19 cellular contexts compared by ENCODE assay signal in the genomic region with DNA sequence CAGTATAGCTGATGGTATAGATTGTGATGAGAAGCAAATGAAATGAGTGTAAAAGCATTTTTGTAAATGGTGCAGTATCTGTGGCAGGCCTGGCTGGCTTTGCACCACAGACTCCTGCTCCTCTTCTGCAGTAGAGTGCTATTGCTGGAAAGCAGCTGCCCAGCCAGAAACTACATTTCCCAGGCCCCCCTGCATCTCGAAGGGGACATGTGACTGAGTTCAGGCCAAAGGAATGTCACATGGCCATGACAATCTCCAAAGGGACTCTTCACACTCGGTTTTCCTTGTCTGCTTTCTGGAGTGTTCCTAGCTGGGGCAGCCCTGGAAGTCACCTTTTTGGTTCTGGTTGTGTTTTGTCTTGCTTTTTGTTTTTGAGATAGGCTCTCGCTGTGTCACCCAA.
"Had no signal": no experiment of that assay in that cellular context is flagged by ENCODE, and none has a peak within 500 bp of the region (broad histone marks: within the 10 kb centered on the region; RNA-seq: fewer than 3 reads in every experiment).

No MANE protein-coding gene starts in this region.

- H3K4me3 ChIP-seq: coronary artery, esophagus squamous epithelium, right atrium auricular region, tibial nerve, uterus had no signal

- H3K9me3 ChIP-seq: esophagus squamous epithelium, right atrium auricular region, tibial nerve, uterus had no signal

- H3K27me3 Mint-ChIP-seq: activated B cell treated with CpG ODN at 0.5 μM for 24 hours; activated CD4-positive, alpha-beta T cell treated with anti-CD3 and anti-CD28 coated beads, Interleukin-2, amount 10 ng/mL, durations not matched to agents 24 days and 14 days; activated naive CD8-positive, alpha-beta T cell treated with anti-CD3 and anti-CD28 coated beads, Interleukin-2, amount 10 ng/mL, durations not matched to agents 7 days and 5 days; brain; central memory CD8-positive, alpha-beta T cell; progenitor cell of endocrine pancreas had no signal

- H3K36me3 ChIP-seq: uterus had no signal

- H3K4me1 Mint-ChIP-seq: activated B cell treated with CpG ODN at 0.5 μM for 24 hours; activated naive CD8-positive, alpha-beta T cell treated with anti-CD3 and anti-CD28 coated beads, Interleukin-2, amount 10 ng/mL, durations not matched to agents 7 days and 5 days had no signal

- H3K36me3 Mint-ChIP-seq: brain had no signal

- H3K4me3 Mint-ChIP-seq: activated B cell treated with CpG ODN at 0.5 μM for 24 hours; activated CD4-positive, alpha-beta T cell treated with anti-CD3 and anti-CD28 coated beads, Interleukin-2, amount 10 ng/mL, durations not matched to agents 24 days and 14 days; activated naive CD8-positive, alpha-beta T cell treated with anti-CD3 and anti-CD28 coated beads, Interleukin-2, amount 10 ng/mL, durations not matched to agents 7 days and 5 days; brain; central memory CD8-positive, alpha-beta T cell; immature natural killer cell had no signal

- H3K9me3 Mint-ChIP-seq: activated B cell treated with CpG ODN at 0.5 μM for 24 hours; activated naive CD8-positive, alpha-beta T cell treated with anti-CD3 and anti-CD28 coated beads, Interleukin-2, amount 10 ng/mL, durations not matched to agents 7 days and 5 days; brain; central memory CD8-positive, alpha-beta T cell; immature natural killer cell had no signal

- H3K4me1 ChIP-seq: esophagus squamous epithelium, uterus had no signal

- H3K27ac Mint-ChIP-seq: activated B cell treated with CpG ODN at 0.5 μM for 24 hours; activated CD4-positive, alpha-beta T cell treated with anti-CD3 and anti-CD28 coated beads, Interleukin-2, amount 10 ng/mL, durations not matched to agents 24 days and 14 days; activated naive CD8-positive, alpha-beta T cell treated with anti-CD3 and anti-CD28 coated beads, Interleukin-2, amount 10 ng/mL, durations not matched to agents 7 days and 5 days; brain; progenitor cell of endocrine pancreas had no signal

- H3K27me3 ChIP-seq: esophagus squamous epithelium, right atrium auricular region, tibial nerve, uterus had no signal

- DNase-seq: activated B cell treated with CpG ODN at 0.5 μM for 24 hours; activated CD4-positive, alpha-beta T cell treated with anti-CD3 and anti-CD28 coated beads, Interleukin-2, amount 10 ng/mL, durations not matched to agents 24 days and 14 days; activated CD8-positive, alpha-beta memory T cell treated with anti-CD3 and anti-CD28 coated beads for 24 hours; activated naive CD4-positive, alpha-beta T cell; activated naive CD8-positive, alpha-beta T cell treated with anti-CD3 and anti-CD28 coated beads, Interleukin-2, amount 10 ng/mL, durations not matched to agents 7 days and 5 days; esophagus squamous epithelium; foreskin fibroblast; glutamatergic neuron; immature natural killer cell; small intestine; stimulated activated CD4-positive, alpha-beta T cell treated with anti-CD3 and anti-CD28 coated beads, Interleukin-4, amount 100 ng/mL, for 24 hours; stimulated activated naive CD4-positive, alpha-beta T cell; uterus had no signal
